In genomic region chr17:62818491-62818890, GRCh38 we compare ENCODE assay signal across 1 cellular context.
TF ChIP-seq lines count a peak whose summit lies in the region.

No MANE protein-coding gene starts in this region.

TF ChIP-seq in GM23338, 12 proteins besides CTCF, POLR2A, EP300 and RAD21 (continued from another document):
- TF ChIP-seq ZNF462 (CRISPR knock-in tag; IDR thresholded peaks at IDR 0.05) = no peak
TF ChIP-seq in GM23338: peak in this region for 0.
